In the genomic region with DNA sequence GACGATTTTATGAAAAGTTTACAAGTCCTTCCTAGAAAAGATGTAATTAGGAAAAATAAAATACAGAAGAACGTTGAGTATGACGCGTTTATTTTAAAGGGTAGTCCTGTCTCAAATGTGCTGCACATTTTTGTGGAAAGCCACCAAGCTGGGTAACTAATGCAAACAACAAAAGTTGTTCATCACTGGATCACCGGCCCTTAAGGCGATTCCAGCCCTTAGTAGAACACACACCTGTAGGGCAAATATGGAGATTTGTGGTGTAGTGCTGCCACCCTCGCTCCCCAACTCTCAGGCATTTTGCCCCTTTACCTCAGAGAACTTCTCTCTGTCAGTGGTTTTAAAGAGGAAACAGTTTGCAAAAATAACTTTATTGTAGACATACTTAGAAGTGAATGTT, we compare ENCODE assay signal across 8 cellular contexts. TPM values are rescaled to one million over a fixed set of nuclear protein-coding genes. Genes with fewer than 3 reads are reported as not detected.
A peak's percentile ranks its signal among the peaks of the same experiment; 100 is the strongest.
DNase-seq lines count a peak whose midpoint lies in the region; ATAC-seq lines count a peak whose summit lies in the region.

No MANE protein-coding gene starts in this region.

- H3K36me3 ChIP-seq in CD4-positive, alpha-beta memory T cell (ENCODE audit: insufficient read depth, low read length), result no peaks in the 10 kb centered on the region
- no peaks in the 10 kb centered on the region for H3K36me3 ChIP-seq in ectodermal cell (ENCODE audit: control insufficient read depth, insufficient read depth, low read length)
- peaks cover 0 to 12% of the 10 kb centered on the region in 2 donors for H3K36me3 ChIP-seq in neuronal stem cell (replicated peaks in 1 of 2; ENCODE audit: control insufficient read depth in 2 of 2, insufficient read depth in 2 of 2, low read length in 2 of 2)

- peak in 1 of 5 donors; percentile 12 for DNase-seq in CD4-positive, alpha-beta memory T cell
- DNase-seq in M059J (ENCODE audit: low read depth) (peak; percentile 4), neuronal stem cell (ENCODE audit: low spot score) (no peak), H4 (ENCODE audit: low spot score) (no peak), C1 segment of cervical spinal cord (lab: John Stamatoyannopoulos, UW) (no peak)
- DNase-seq in activated effector memory CD4-positive, alpha-beta T cell treated with Interleukin-2 at 50 U/mL for 16 hours, result no peak

- H2AFZ ChIP-seq in neuronal stem cell (ENCODE audit: low read length), result no peak overlapping the region

- no peaks in the 10 kb centered on the region for H3K79me1 ChIP-seq in neuronal stem cell (ENCODE audit: low read depth, low read length)

- H3K18ac ChIP-seq in neuronal stem cell (ENCODE audit: low read length), result no peak overlapping the region

- peak overlapping the region; percentile 74 to 91 (median 83) for H3K27ac Mint-ChIP-seq in CD4-positive, alpha-beta memory T cell

- no peak overlapping the region for H3K4ac ChIP-seq in neuronal stem cell (ENCODE audit: low read length)

- peaks cover 0 to 7% (median 0%) of the 10 kb centered on the region in 8 donors for H3K9me3 Mint-ChIP-seq in CD4-positive, alpha-beta memory T cell

- H3K27me3 Mint-ChIP-seq in CD4-positive, alpha-beta memory T cell, result peaks cover 0 to 4% of the 10 kb centered on the region in 2 donors

- H3K27ac ChIP-seq in CD4-positive, alpha-beta memory T cell (ENCODE audit: low read depth, low read length), result no peak overlapping the region
- H3K27ac ChIP-seq in ectodermal cell (ENCODE audit: insufficient read depth, low read depth, low read length, poor library complexity, severe bottlenecking), result no peak overlapping the region
- H3K27ac ChIP-seq in neuronal stem cell (replicated peaks; ENCODE audit: low read length), result no peak overlapping the region

- 40 to 43% methylated on average over 5 to 7 of the region's 7 CpGs for WGBS in ectodermal cell, 2 experiments
- WGBS in neuronal stem cell (ENCODE audit: extremely low coverage in 2 of 2, insufficient read length in 2 of 2, insufficient replicate concordance in 1 of 2), 2 donors, result no CpG with 5 or more reads among the region's 7 CpGs

- peak overlapping the region; percentile 56 for H3K4me2 ChIP-seq in neuronal stem cell (ENCODE audit: insufficient read depth, low read length, poor library complexity, severe bottlenecking)

- peaks cover 5 to 15% of the 10 kb centered on the region in 2 donors for H3K36me3 Mint-ChIP-seq in CD4-positive, alpha-beta memory T cell

- no peak overlapping the region for H2BK5ac ChIP-seq in neuronal stem cell (ENCODE audit: low read length)

- no peak overlapping the region for H4K91ac ChIP-seq in neuronal stem cell (ENCODE audit: low read depth, low read length, poor library complexity)

- H3K9ac ChIP-seq in neuronal stem cell (ENCODE audit: low read depth, low read length, poor library complexity), result no peak overlapping the region

- no peak overlapping the region for H3K14ac ChIP-seq in neuronal stem cell (ENCODE audit: low read length)

- no peaks in the 10 kb centered on the region for H3K27me3 ChIP-seq in CD4-positive, alpha-beta memory T cell (ENCODE audit: insufficient read depth, low read length)
- H3K27me3 ChIP-seq in ectodermal cell (ENCODE audit: control insufficient read depth, insufficient read depth, low read length, poor library complexity, severe bottlenecking) (no peaks in the 10 kb centered on the region), neuronal stem cell (ENCODE audit: control insufficient read depth in 3 of 3, insufficient read depth in 3 of 3, low read depth in 1 of 3, low read length in 3 of 3) (no peaks in the 10 kb centered on the region)

- intact Hi-C loops in CD4-positive, alpha-beta memory T cell (cut with micrococcal nuclease), result loop anchor here (10.0 kb wide), 1 partner anchor 652 kb away; no protein-coding TSS in a partner anchor

- no peak overlapping the region for H2BK12ac ChIP-seq in neuronal stem cell (ENCODE audit: low read length)

- H3K23ac ChIP-seq in neuronal stem cell (ENCODE audit: low read depth, low read length, poor library complexity), result no peak overlapping the region

- no peak overlapping the region for H2AK5ac ChIP-seq in neuronal stem cell (ENCODE audit: low read depth, low read length)

- CTCF ChIA-PET in CD4-positive, alpha-beta memory T cell (lab: Charles Lee; ENCODE audit: partially characterized antibody), result no interaction called here

- H3K4me3 Mint-ChIP-seq in CD4-positive, alpha-beta memory T cell, result peak overlapping the region; percentile 81 to 87 (median 85)

- peaks cover 39% of the 10 kb centered on the region for H3K4me1 ChIP-seq in CD4-positive, alpha-beta memory T cell (ENCODE audit: insufficient read depth, low read length)
- H3K4me1 ChIP-seq in ectodermal cell (ENCODE audit: control insufficient read depth, insufficient read depth, low read length) (no peaks in the 10 kb centered on the region), neuronal stem cell (ENCODE audit: control insufficient read depth in 2 of 2, insufficient read depth in 1 of 2, low read depth in 1 of 2, low read length in 2 of 2) (peaks cover 6 to 8% of the 10 kb centered on the region in 2 donors)

- peaks cover 23 to 67% (median 37%) of the 10 kb centered on the region in 4 donors for H3K4me1 Mint-ChIP-seq in CD4-positive, alpha-beta memory T cell

- no peak for ATAC-seq in GM21723 (IDR thresholded peaks at IDR 0.05; ENCODE audit: unreplicated experiment)

- peak overlapping the region in 1 of 2 donors; percentile 28 for H3K4me3 ChIP-seq in CD4-positive, alpha-beta memory T cell (ENCODE audit: low read length in 2 of 2)
- H3K4me3 ChIP-seq in ectodermal cell (ENCODE audit: insufficient read depth, low read depth, low read length), result peak overlapping the region; percentile 62
- peak overlapping the region; percentile 51 to 86 for H3K4me3 ChIP-seq in neuronal stem cell (ENCODE audit: low read length in 2 of 2)

- H2BK120ac ChIP-seq in neuronal stem cell (ENCODE audit: low read depth, low read length), result no peak overlapping the region

- no peak overlapping the region for H4K8ac ChIP-seq in neuronal stem cell (ENCODE audit: low read depth, low read length)

- no peak overlapping the region for H2BK15ac ChIP-seq in neuronal stem cell (ENCODE audit: low read length)

- POLR2A ChIA-PET in CD4-positive, alpha-beta memory T cell (lab: Charles Lee; ENCODE audit: partially characterized antibody), result interaction anchor here (0.9 kb wide), 1 partner anchor 111 kb away, joined by 3 read pairs; no protein-coding TSS in a partner anchor

- no peaks in the 10 kb centered on the region for H3K9me3 ChIP-seq in CD4-positive, alpha-beta memory T cell (ENCODE audit: control insufficient read depth in 1 of 2, low read length in 2 of 2)
- H3K9me3 ChIP-seq in ectodermal cell (ENCODE audit: control insufficient read depth, low read length), result no peaks in the 10 kb centered on the region
- peaks cover 0 to 2% of the 10 kb centered on the region in 2 donors for H3K9me3 ChIP-seq in neuronal stem cell (replicated peaks in 1 of 2; ENCODE audit: control insufficient read depth in 2 of 2, insufficient read depth in 1 of 2, low read depth in 1 of 2, low read length in 2 of 2)

RNA-seq across cellular contexts. Expression of a gene that starts 1.9 kb away (rescaled TPM):
- total RNA-seq in CD4-positive, alpha-beta memory T cell, result 10 to 100 TPM; 48.1 to 50.5 TPM
- polyA plus RNA-seq in CD4-positive, alpha-beta memory T cell, result 10 to 100 TPM in 1 of 2 donors, 1 to 10 TPM in 1; 6.1 to 20.4 TPM
- 11.6 and 12.7 TPM in 2 replicates for total RNA-seq in M059J (2014; rRNA removed; shearing (Covaris generic))
- 53.0 TPM for polyA plus RNA-seq in ectodermal cell (2013, experiment 1 of 4)
- 65.6 TPM for polyA plus RNA-seq in ectodermal cell (2013, experiment 2 of 4)
- polyA plus RNA-seq in ectodermal cell (2013, experiment 3 of 4), result 44.0 TPM
- 45.5 TPM for polyA plus RNA-seq in ectodermal cell (2013, experiment 4 of 4)
- 47.0 TPM for polyA plus RNA-seq in neuronal stem cell (2013, experiment 1 of 2)
- polyA plus RNA-seq in neuronal stem cell (2013, experiment 2 of 2), result 46.6 TPM
- total RNA-seq in H4 (2014; rRNA removed; shearing (Covaris generic)), result 15.7 and 16.4 TPM in 2 replicates
